8 cellular contexts compared by ENCODE assay signal in the genomic region with DNA sequence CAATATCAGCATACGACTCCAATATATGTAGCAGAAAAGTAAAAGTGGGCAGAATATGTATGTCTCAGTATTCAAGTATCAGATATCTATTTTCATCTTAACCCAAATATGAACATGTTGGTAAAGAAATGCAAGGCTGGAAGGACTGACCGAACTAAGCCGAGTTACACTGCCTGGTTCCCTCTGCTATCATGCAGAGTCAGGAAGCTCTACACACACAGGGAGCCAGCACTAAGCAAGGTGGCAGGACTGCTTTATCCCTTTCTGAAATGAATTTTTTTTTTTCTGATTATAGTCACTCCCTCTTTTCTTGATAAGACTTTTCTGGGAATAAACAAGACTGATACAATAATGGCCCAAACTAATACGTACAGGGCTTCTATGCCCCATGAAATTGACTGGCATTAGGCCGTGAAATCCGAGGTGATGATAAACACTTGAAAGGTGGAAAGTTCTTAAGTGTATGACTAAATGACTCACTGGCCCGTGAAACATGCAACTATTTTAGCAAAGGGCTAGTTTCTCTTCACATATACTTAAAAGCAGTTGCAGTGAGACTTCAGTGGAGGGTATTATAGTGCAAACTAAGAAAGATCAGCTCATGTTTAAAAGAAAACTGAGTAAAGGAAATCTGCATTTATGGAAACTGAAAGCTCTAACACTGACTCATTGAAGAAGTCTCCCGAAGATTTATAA. TPM values are rescaled to one million over a fixed set of nuclear protein-coding genes. Genes with fewer than 3 reads are reported as not detected.
DNase-seq lines count a peak whose midpoint lies in the region; ATAC-seq and TF ChIP-seq lines count a peak whose summit lies in the region.

No MANE protein-coding gene starts in this region.

- TF ChIP-seq CTCF in activated B cell treated with CpG ODN at 0.5 μM for 24 hours (IDR thresholded peaks at IDR 0.05) = no peak

- peaks cover 76% of the 10 kb centered on the region for H3K36me3 Mint-ChIP-seq in activated CD8-positive, alpha-beta memory T cell treated with anti-CD3 and anti-CD28 coated beads, Interleukin-2, amount 10 ng/mL, durations not matched to agents 7 days and 5 days
- no peaks in the 10 kb centered on the region for H3K36me3 Mint-ChIP-seq in activated B cell treated with CpG ODN at 0.5 μM for 24 hours (ENCODE audit: low read depth)

- peak overlapping the region; percentile 95 for H3K27ac Mint-ChIP-seq in activated CD8-positive, alpha-beta memory T cell treated with anti-CD3 and anti-CD28 coated beads, Interleukin-2, amount 10 ng/mL, durations not matched to agents 7 days and 5 days
- peak overlapping the region; percentile 2 for H3K27ac Mint-ChIP-seq in activated B cell treated with CpG ODN at 0.5 μM for 24 hours

- H3K27me3 Mint-ChIP-seq in activated CD8-positive, alpha-beta memory T cell treated with anti-CD3 and anti-CD28 coated beads, Interleukin-2, amount 10 ng/mL, durations not matched to agents 7 days and 5 days = no peaks in the 10 kb centered on the region
- H3K27me3 Mint-ChIP-seq in activated B cell treated with CpG ODN at 0.5 μM for 24 hours = no peaks in the 10 kb centered on the region

- intact Hi-C loops in activated B cell treated with CpG ODN at 0.5 μM for 24 hours (cut with micrococcal nuclease) = no loop called here
- intact Hi-C loops in sciatic nerve (cut with DNase I) = no loop called here

- peaks cover 8% of the 10 kb centered on the region for H3K9me3 Mint-ChIP-seq in activated CD8-positive, alpha-beta memory T cell treated with anti-CD3 and anti-CD28 coated beads, Interleukin-2, amount 10 ng/mL, durations not matched to agents 7 days and 5 days (ENCODE audit: low read depth)
- peaks cover 5% of the 10 kb centered on the region for H3K9me3 Mint-ChIP-seq in activated B cell treated with CpG ODN at 0.5 μM for 24 hours

- CTCF ChIA-PET in activated CD8-positive, alpha-beta memory T cell treated with anti-CD3 and anti-CD28 coated beads, Interleukin-2, amount 10 ng/mL, durations not matched to agents 7 days and 5 days (lab: Charles Lee) = interaction anchor here (1.1 to 6.2 kb wide), 3 partner anchors 14 to 112 kb away, joined by 5 to 38 read pairs (median 6); a partner anchor contains a TSS
- CTCF ChIA-PET in activated B cell treated with CpG ODN at 0.5 μM for 24 hours (lab: Charles Lee) = no interaction called here

- ATAC-seq in activated CD8-positive, alpha-beta memory T cell treated with anti-CD3 and anti-CD28 coated beads, Interleukin-2, amount 10 ng/mL, durations not matched to agents 7 days and 5 days = peak; percentile 60
- peak; percentile 85 for ATAC-seq in HG02885 (IDR thresholded peaks at IDR 0.05; ENCODE audit: poor library complexity, unreplicated experiment)
- peak; percentile 42 for ATAC-seq in activated B cell treated with CpG ODN at 0.5 μM for 24 hours (ENCODE audit: low read depth)
- ATAC-seq in sciatic nerve = no peak

- peak; percentile 48 for DNase-seq in activated CD8-positive, alpha-beta memory T cell treated with anti-CD3 and anti-CD28 coated beads, Interleukin-2, amount 10 ng/mL, durations not matched to agents 7 days and 5 days
- DNase-seq in activated CD8-positive, alpha-beta memory T cell treated with anti-CD3 and anti-CD28 coated beads for 24 hours = no peak
- no peak for DNase-seq in activated B cell treated with CpG ODN at 0.5 μM for 24 hours
- DNase-seq in renal cortical epithelial cell (ENCODE audit: low read depth) = peak; percentile 92
- no peak for DNase-seq in NCI-H2081 treated with DMSO at 0.1 percent for 48 hours (lab: John Stamatoyannopoulos, UW)
- no peak for DNase-seq in DMS153 (lab: John Stamatoyannopoulos, UW)
- no peak for DNase-seq in sciatic nerve (ENCODE audit: low spot score)

- POLR2A ChIA-PET in activated B cell treated with CpG ODN at 0.5 μM for 24 hours (lab: Charles Lee) = no interaction called here

- peaks cover 86% of the 10 kb centered on the region for H3K4me1 Mint-ChIP-seq in activated CD8-positive, alpha-beta memory T cell treated with anti-CD3 and anti-CD28 coated beads, Interleukin-2, amount 10 ng/mL, durations not matched to agents 7 days and 5 days
- peaks cover 24% of the 10 kb centered on the region for H3K4me1 Mint-ChIP-seq in activated B cell treated with CpG ODN at 0.5 μM for 24 hours

- H3K4me3 Mint-ChIP-seq in activated CD8-positive, alpha-beta memory T cell treated with anti-CD3 and anti-CD28 coated beads, Interleukin-2, amount 10 ng/mL, durations not matched to agents 7 days and 5 days = peak overlapping the region; percentile 73
- H3K4me3 Mint-ChIP-seq in activated B cell treated with CpG ODN at 0.5 μM for 24 hours = peak overlapping the region; percentile 8

RNA-seq across cellular contexts. Expression of a gene that starts 14.9 kb away (rescaled TPM):
- 100 to 1,000 TPM; 106 to 115 TPM for total RNA-seq in activated CD8-positive, alpha-beta memory T cell treated with anti-CD3 and anti-CD28 coated beads, Interleukin-2, amount 10 ng/mL, durations not matched to agents 7 days and 5 days
- total RNA-seq in activated B cell treated with CpG ODN at 0.5 μM for 24 hours (1.9 and 2.5 TPM in 2 replicates), renal cortical epithelial cell (65.7 and 374 TPM in 2 replicates), sciatic nerve (11.8 TPM)

Comparison
In these comparisons a context has a peak if more than half of its experiments do, and no peak if none do; other contexts are left out.
1. DNase-seq: peak in activated CD8-positive, alpha-beta memory T cell treated with anti-CD3 and anti-CD28 coated beads, Interleukin-2, amount 10 ng/mL, durations not matched to agents 7 days and 5 days (single experiment) and renal cortical epithelial cell (single experiment); none in activated CD8-positive, alpha-beta memory T cell treated with anti-CD3 and anti-CD28 coated beads for 24 hours (single experiment), activated B cell treated with CpG ODN at 0.5 μM for 24 hours (single experiment), NCI-H2081 treated with DMSO at 0.1 percent for 48 hours (single experiment), DMS153 (single experiment) and sciatic nerve (single experiment).